ENCODE assay signal across 13 cellular contexts in the genomic region with DNA sequence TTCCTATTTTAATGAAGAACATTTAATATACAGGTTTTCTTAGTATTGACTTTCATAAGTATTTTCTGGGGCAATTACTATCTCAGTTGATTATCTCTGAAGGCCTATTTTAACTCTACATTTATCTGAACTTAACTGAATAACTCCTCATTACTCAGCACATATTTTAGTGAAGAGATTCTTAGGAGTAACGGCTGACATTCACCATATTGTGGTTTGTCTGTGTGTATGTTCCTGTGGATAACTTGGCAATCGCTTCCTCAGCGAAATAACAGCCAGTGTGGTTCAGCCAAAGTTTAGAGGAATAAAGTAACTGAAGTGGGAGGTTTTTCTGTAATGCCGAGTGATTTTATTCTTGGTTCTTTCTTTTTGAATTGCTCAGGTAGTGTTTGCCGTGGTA.
DNase-seq lines count a peak whose midpoint lies in the region; ATAC-seq and TF ChIP-seq lines count a peak whose summit lies in the region.
"Had no signal": no experiment of that assay in that cellular context is flagged by ENCODE, and none has a peak within 500 bp of the region (broad histone marks: within the 10 kb centered on the region; RNA-seq: fewer than 3 reads in every experiment).

No MANE protein-coding gene starts in this region.

- H3K4me3 ChIP-seq in cardiac fibroblast (replicated peaks in 1 of 2; ENCODE audit: low read depth in 2 of 2, low read length in 2 of 2) (no peak overlapping the region), PC-3 (ENCODE audit: low read length) (no peak overlapping the region)

- BruUV-seq in PC-3 (replicated peaks; lab: Mats Ljungman, UMichigan), result no TSS peak

- POLR2A ChIA-PET in HEK293T (lab: Yijun Ruan, JAX), result no interaction called here
- POLR2A ChIA-PET in PC-3 (lab: Charles Lee; ENCODE audit: unreplicated experiment), result no interaction called here

- H3K27me3 Mint-ChIP-seq in mesothelial cell of epicardium (ENCODE audit: low read depth), result no peaks in the 10 kb centered on the region
- no peaks in the 10 kb centered on the region for H3K27me3 Mint-ChIP-seq in activated T-helper 2 cell treated with anti-CD3 and anti-CD28 coated beads, Interferon-gamma antibody, Interleukin-2, Interleukin-4, amounts not matched to agents 10 μg/mL and 5 μg/mL and 100 μg/mL, durations not matched to agents 14 hours and 24 hours and 36 hours (ENCODE audit: low read depth)
- H3K27me3 Mint-ChIP-seq: B cell had no signal

- H3K79me2 ChIP-seq in PC-3 (ENCODE audit: low read length), result no peaks in the 10 kb centered on the region

- H2AFZ ChIP-seq in PC-3 (ENCODE audit: low read length), result no peak overlapping the region

- H3K4me3 Mint-ChIP-seq in mesothelial cell of epicardium, result no peak overlapping the region
- H3K4me3 Mint-ChIP-seq in activated T-helper 2 cell treated with anti-CD3 and anti-CD28 coated beads, Interferon-gamma antibody, Interleukin-2, Interleukin-4, amounts not matched to agents 10 μg/mL and 5 μg/mL and 100 μg/mL, durations not matched to agents 14 hours and 24 hours and 36 hours (ENCODE audit: low read depth), result no peak overlapping the region
- H3K4me3 Mint-ChIP-seq: B cell had no signal

- no peaks in the 10 kb centered on the region for H3F3A ChIP-seq in PC-3 (ENCODE audit: low read length, unreplicated experiment)

- no peak for ATAC-seq in PC-3

- no peak overlapping the region for H3K4me2 ChIP-seq in PC-3 (ENCODE audit: low read length)

- H4K20me1 ChIP-seq in PC-3 (ENCODE audit: low read length), result no peaks in the 10 kb centered on the region

- H3K4me1 Mint-ChIP-seq in mesothelial cell of epicardium, result peaks cover 50% of the 10 kb centered on the region
- no peaks in the 10 kb centered on the region for H3K4me1 Mint-ChIP-seq in activated T-helper 2 cell treated with anti-CD3 and anti-CD28 coated beads, Interferon-gamma antibody, Interleukin-2, Interleukin-4, amounts not matched to agents 10 μg/mL and 5 μg/mL and 100 μg/mL, durations not matched to agents 14 hours and 24 hours and 36 hours (ENCODE audit: low read depth)
- H3K4me1 Mint-ChIP-seq: B cell had no signal

- H3K27ac Mint-ChIP-seq in mesothelial cell of epicardium, result peak overlapping the region; percentile 97
- no peak overlapping the region for H3K27ac Mint-ChIP-seq in activated T-helper 2 cell treated with anti-CD3 and anti-CD28 coated beads, Interferon-gamma antibody, Interleukin-2, Interleukin-4, amounts not matched to agents 10 μg/mL and 5 μg/mL and 100 μg/mL, durations not matched to agents 14 hours and 24 hours and 36 hours
- H3K27ac Mint-ChIP-seq: B cell had no signal

- in situ Hi-C loops in KBM-7 (cut with MboI; ENCODE audit: low pct_unique_long_range_greater_than_20kb, low sequenced_read_pairs), result no loop called here

- H3K9ac ChIP-seq in PC-3 (ENCODE audit: low read length), result no peak overlapping the region

- no peaks in the 10 kb centered on the region for H3K36me3 ChIP-seq in PC-3 (ENCODE audit: low read depth, low read length)

- CTCF ChIA-PET in HEK293T (lab: Yijun Ruan, JAX) (no interaction called here), PC-3 (lab: Charles Lee) (no interaction called here)

- DNase-seq in A172 (ENCODE audit: low spot score) (peak; percentile 77), KBM-7 (peak; percentile 28), cardiac fibroblast (ENCODE audit: low read depth in 2 of 2) (peak; percentile 87 to 92), mesothelial cell of epicardium (ENCODE audit: low spot score in 2 of 2, unreplicated experiment in 2 of 2) (no peak), SW 1271 (lab: John Stamatoyannopoulos, UW) (no peak), HEK293T (ENCODE audit: extremely low spot score) (no peak), PC-3 (no peak)
- DNase-seq in activated T-helper 2 cell treated with anti-CD3 and anti-CD28 coated beads, Interferon-gamma antibody, Interleukin-2, Interleukin-4, amounts not matched to agents 10 μg/mL and 5 μg/mL and 100 μg/mL, durations not matched to agents 14 hours and 24 hours and 36 hours (ENCODE audit: low spot score), result no peak
- DNase-seq: effector CD8-positive, alpha-beta T cell; mesendoderm; NCI-H2029; stimulated activated CD4-positive, alpha-beta T cell treated with anti-CD3 and anti-CD28 coated beads, Interleukin-4, amount 100 ng/mL, for 1 hour had no signal

- intact Hi-C loops in activated T-helper 2 cell treated with anti-CD3 and anti-CD28 coated beads, Interferon-gamma antibody, Interleukin-2, Interleukin-4, amounts not matched to agents 10 μg/mL and 5 μg/mL and 100 μg/mL, durations not matched to agents 14 hours and 24 hours and 36 hours (cut with micrococcal nuclease), result no loop called here
- intact Hi-C loops in PC-3 (cut with micrococcal nuclease), result no loop called here

- H3K27me3 ChIP-seq in PC-3 (ENCODE audit: low read length), result no peaks in the 10 kb centered on the region

- H3K27ac ChIP-seq in PC-3 (ENCODE audit: low read length), result no peak overlapping the region

- no peaks in the 10 kb centered on the region for H3K9me3 ChIP-seq in PC-3 (ENCODE audit: low read length)

- no peaks in the 10 kb centered on the region for H3K9me2 ChIP-seq in PC-3 (replicated peaks; ENCODE audit: low read length)

- H3K9me3 Mint-ChIP-seq in mesothelial cell of epicardium, result peaks cover 3% of the 10 kb centered on the region
- no peaks in the 10 kb centered on the region for H3K9me3 Mint-ChIP-seq in activated T-helper 2 cell treated with anti-CD3 and anti-CD28 coated beads, Interferon-gamma antibody, Interleukin-2, Interleukin-4, amounts not matched to agents 10 μg/mL and 5 μg/mL and 100 μg/mL, durations not matched to agents 14 hours and 24 hours and 36 hours

- 0 out of 2 replicates have a peak, but pooled peaks cover 5% of the 10 kb centered on the region for H3K4me1 ChIP-seq in PC-3 (ENCODE audit: insufficient read depth, low read length)

- peaks cover 1% of the 10 kb centered on the region for H3K36me3 Mint-ChIP-seq in mesothelial cell of epicardium
- no peaks in the 10 kb centered on the region for H3K36me3 Mint-ChIP-seq in activated T-helper 2 cell treated with anti-CD3 and anti-CD28 coated beads, Interferon-gamma antibody, Interleukin-2, Interleukin-4, amounts not matched to agents 10 μg/mL and 5 μg/mL and 100 μg/mL, durations not matched to agents 14 hours and 24 hours and 36 hours (ENCODE audit: low read depth)

- no peak for TF ChIP-seq CTCF in cardiac fibroblast (IDR thresholded peaks at IDR 0.05; ENCODE audit: low read depth, low read length)
- TF ChIP-seq CTCF in mesothelial cell of epicardium (IDR thresholded peaks at IDR 0.05; ENCODE audit: unreplicated experiment), result no peak
- no peak for TF ChIP-seq CTCF in PC-3 (conservative IDR thresholded peaks at IDR 0.05; ENCODE audit: low read depth, low read length)

TF ChIP-seq in HEK293T, 16 proteins besides CTCF, POLR2A, EP300 and RAD21:
- TF ChIP-seq ELF4 (IDR thresholded peaks at IDR 0.05) (no peak), ZNF384 (IDR thresholded peaks at IDR 0.05) (no peak), CTBP1 (IDR thresholded peaks at IDR 0.05; ENCODE audit: borderline replicate concordance) (no peak), BHLHE40 (IDR thresholded peaks at IDR 0.05; ENCODE audit: borderline replicate concordance) (no peak), FOXA1 (IDR thresholded peaks at IDR 0.05) (no peak), FOXK2 (IDR thresholded peaks at IDR 0.05) (no peak), SUZ12 (IDR thresholded peaks at IDR 0.05) (no peak), L3MBTL2 (conservative IDR thresholded peaks at IDR 0.05) (no peak), LEF1 (IDR thresholded peaks at IDR 0.05; ENCODE audit: borderline replicate concordance) (no peak), HDGF (IDR thresholded peaks at IDR 0.05; ENCODE audit: borderline replicate concordance) (no peak), NFRKB (IDR thresholded peaks at IDR 0.05) (no peak), TARDBP (IDR thresholded peaks at IDR 0.05) (no peak), FOXM1 (IDR thresholded peaks at IDR 0.05; ENCODE audit: borderline replicate concordance) (no peak), ARNT (IDR thresholded peaks at IDR 0.05) (no peak), SP1 (IDR thresholded peaks at IDR 0.05) (no peak)
- TF ChIP-seq, protein P1, sequence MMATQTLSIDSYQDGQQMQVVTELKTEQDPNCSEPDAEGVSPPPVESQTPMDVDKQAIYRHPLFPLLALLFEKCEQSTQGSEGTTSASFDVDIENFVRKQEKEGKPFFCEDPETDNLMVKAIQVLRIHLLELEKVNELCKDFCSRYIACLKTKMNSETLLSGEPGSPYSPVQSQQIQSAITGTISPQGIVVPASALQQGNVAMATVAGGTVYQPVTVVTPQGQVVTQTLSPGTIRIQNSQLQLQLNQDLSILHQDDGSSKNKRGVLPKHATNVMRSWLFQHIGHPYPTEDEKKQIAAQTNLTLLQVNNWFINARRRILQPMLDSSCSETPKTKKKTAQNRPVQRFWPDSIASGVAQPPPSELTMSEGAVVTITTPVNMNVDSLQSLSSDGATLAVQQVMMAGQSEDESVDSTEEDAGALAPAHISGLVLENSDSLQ (IDR thresholded peaks at IDR 0.05), result no peak

Comparison
In these comparisons a context has a peak if more than half of its experiments do, and no peak if none do; other contexts are left out.
1. DNase-seq: peak in A172 (single experiment), KBM-7 (single experiment) and cardiac fibroblast (2 of 2); none in mesothelial cell of epicardium (0 of 2), SW 1271 (0 of 2), activated T-helper 2 cell treated with anti-CD3 and anti-CD28 coated beads, Interferon-gamma antibody, Interleukin-2, Interleukin-4, amounts not matched to agents 10 μg/mL and 5 μg/mL and 100 μg/mL, durations not matched to agents 14 hours and 24 hours and 36 hours (single experiment), HEK293T (single experiment) and PC-3 (single experiment).